In genomic region chr5:170623576-170624181, GRCh38 we compare ENCODE assay signal across 8 cellular contexts.
A peak's percentile ranks its signal among the peaks of the same experiment; 100 is the strongest.
DNase-seq lines count a peak whose midpoint lies in the region; ATAC-seq and TF ChIP-seq lines count a peak whose summit lies in the region.

No MANE protein-coding gene starts in this region.

- intact Hi-C loops in aorta (cut with DNase I), result no loop called here

- H3K9me3 Mint-ChIP-seq in chondrocyte (ENCODE audit: low read depth) (no peaks in the 10 kb centered on the region), mesothelial cell of epicardium (no peaks in the 10 kb centered on the region)

- no peak overlapping the region for H3K27ac ChIP-seq in aorta (ENCODE audit: low read depth in 1 of 2, low read length in 2 of 2)

- 46 to 49% methylated on average over 16 of the region's 16 CpGs for WGBS in aorta, 2 donors

- CTCF ChIA-PET in AG04449 (lab: Yijun Ruan, JAX), result interaction anchor here (0.6 to 14.7 kb wide), 29 partner anchors 8 to 399 kb away, joined by 3 to 292 read pairs (median 4); no protein-coding TSS in a partner anchor

- POLR2A ChIA-PET in AG04449 (lab: Yijun Ruan, JAX), result no interaction called here

- no peak overlapping the region for H3K4me3 ChIP-seq in AG04449 (ENCODE audit: low read depth, low read length)
- no peak overlapping the region for H3K4me3 ChIP-seq in aorta (ENCODE audit: low read length in 2 of 2)

- peaks cover 1% of the 10 kb centered on the region for H3K27me3 Mint-ChIP-seq in chondrocyte (ENCODE audit: low read depth)
- peaks cover 54% of the 10 kb centered on the region for H3K27me3 Mint-ChIP-seq in mesothelial cell of epicardium (ENCODE audit: low read depth)

- H3K4me3 Mint-ChIP-seq in chondrocyte (ENCODE audit: unreplicated experiment), result no peak overlapping the region
- H3K4me3 Mint-ChIP-seq in mesothelial cell of epicardium, result no peak overlapping the region

- H3K4me1 ChIP-seq in aorta (ENCODE audit: control insufficient read depth in 1 of 2, insufficient read depth in 2 of 2, low read length in 2 of 2), result no peaks in the 10 kb centered on the region

- no peaks in the 10 kb centered on the region for H3K36me3 ChIP-seq in aorta (ENCODE audit: control insufficient read depth in 1 of 2, insufficient read depth in 2 of 2, low read length in 1 of 2)

- H3K36me3 Mint-ChIP-seq in chondrocyte (ENCODE audit: low read depth) (no peaks in the 10 kb centered on the region), mesothelial cell of epicardium (no peaks in the 10 kb centered on the region)

- H3K4me1 Mint-ChIP-seq in chondrocyte (ENCODE audit: low read depth) (no peaks in the 10 kb centered on the region), mesothelial cell of epicardium (no peaks in the 10 kb centered on the region)

- H3K27ac Mint-ChIP-seq in chondrocyte (ENCODE audit: unreplicated experiment), result no peak overlapping the region
- no peak overlapping the region for H3K27ac Mint-ChIP-seq in mesothelial cell of epicardium

- H3K27me3 ChIP-seq in aorta (ENCODE audit: control insufficient read depth in 1 of 2, insufficient read depth in 2 of 2, low read length in 1 of 2), result no peaks in the 10 kb centered on the region

- DNase-seq in AG04449 (ENCODE audit: low read depth, low spot score) (peak; percentile 5), NOMO-1 treated with dmso at 0.1 percent for 144 hours (lab: John Stamatoyannopoulos, UW; ENCODE audit: unreplicated experiment) (peak; percentile 44), chondrocyte (ENCODE audit: low spot score) (peak; percentile 63), mesothelial cell of epicardium (ENCODE audit: low spot score in 2 of 2, unreplicated experiment in 2 of 2) (peak in 1 of 2 experiments; percentile 66), NCI-H1417 treated with DMSO at 0.1 percent for 48 hours (lab: John Stamatoyannopoulos, UW) (no peak), cerebellum (ENCODE audit: low spot score) (no peak), aorta (no peak)

- ATAC-seq in aorta (ENCODE audit: low FRiP score), result no peak

- peak; percentile 80 for TF ChIP-seq CTCF in AG04449 (IDR thresholded peaks at IDR 0.05; ENCODE audit: insufficient read depth, low read length, missing control alignments)
- peak; percentile 62 for TF ChIP-seq CTCF in GM12872 (IDR thresholded peaks at IDR 0.05; ENCODE audit: insufficient read depth, low read depth, low read length)
- TF ChIP-seq CTCF in chondrocyte (IDR thresholded peaks at IDR 0.05), result peak; percentile 90
- peak; percentile 72 for TF ChIP-seq CTCF in mesothelial cell of epicardium (IDR thresholded peaks at IDR 0.05; ENCODE audit: unreplicated experiment)

- no peaks in the 10 kb centered on the region for H3K9me3 ChIP-seq in aorta (ENCODE audit: control insufficient read depth, low read length)

Comparison
In these comparisons a context has a peak if more than half of its experiments do, and no peak if none do; other contexts are left out.
1. DNase-seq: peak in AG04449 (single experiment), NOMO-1 treated with dmso at 0.1 percent for 144 hours (single experiment) and chondrocyte (single experiment); none in NCI-H1417 treated with DMSO at 0.1 percent for 48 hours (single experiment), cerebellum (single experiment) and aorta (0 of 2).
2. Peak in every context shown above with its lines, with median percentiles within 50 percentile points of each other: CTCF ChIP-seq.